Comparison of ENCODE assay signal across 24 cellular contexts in the genomic region with DNA sequence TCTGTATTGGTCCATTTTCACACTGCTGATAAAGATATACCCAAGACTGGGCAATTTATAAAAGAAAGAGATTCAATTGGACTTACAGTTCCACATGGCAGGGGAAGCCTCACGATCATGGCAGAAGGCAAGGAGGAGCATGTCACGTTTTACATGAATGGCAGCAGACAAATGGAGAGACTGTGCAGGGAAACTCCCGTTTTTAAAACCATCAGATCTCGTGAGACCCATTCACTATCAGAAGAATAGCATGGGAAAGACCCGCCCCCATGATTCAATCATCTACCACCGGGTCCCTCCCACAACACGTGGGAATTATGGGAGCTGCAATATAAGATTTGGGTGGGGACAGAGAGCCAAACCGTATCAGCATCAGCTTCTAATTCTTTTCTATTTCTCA.
"Had no signal": no experiment of that assay in that cellular context is flagged by ENCODE, and none has a peak within 500 bp of the region (broad histone marks: within the 10 kb centered on the region; RNA-seq: fewer than 3 reads in every experiment).

No MANE protein-coding gene starts in this region.

- DNase-seq: activated B cell treated with CpG ODN at 0.5 μM for 24 hours; activated CD4-positive, alpha-beta T cell treated with anti-CD3 and anti-CD28 coated beads for 4 hours; activated CD4-positive, alpha-beta T cell treated with anti-CD3 and anti-CD28 coated beads, Interleukin-2, amount 50 U/mL, for 48 hours; activated CD8-positive, alpha-beta memory T cell treated with anti-CD3 and anti-CD28 coated beads, Interleukin-2, amount 10 ng/mL, durations not matched to agents 7 days and 5 days; activated effector memory CD4-positive, alpha-beta T cell treated with anti-CD3 and anti-CD28 coated beads, Interleukin-2, amount 50 U/mL, for 16 hours; activated T-cell treated with anti-CD3 and anti-CD28 coated beads for 4 hours; anterior cingulate cortex; effector memory CD8-positive, alpha-beta T cell; esophagus squamous epithelium; gastrocnemius medialis; mucosa of descending colon; nucleus accumbens; small intestine; stimulated activated CD4-positive, alpha-beta T cell treated with anti-CD3 and anti-CD28 coated beads, Interleukin-2, amount 100 ng/mL, for 24 hours; T1000; transverse colon had no signal

- H3K36me3 Mint-ChIP-seq: activated CD8-positive, alpha-beta memory T cell treated with anti-CD3 and anti-CD28 coated beads, Interleukin-2, amount 10 ng/mL, durations not matched to agents 7 days and 5 days; activated naive CD4-positive, alpha-beta T cell treated with anti-CD3 and anti-CD28 coated beads, Interleukin-2, amount 10 ng/mL, durations not matched to agents 7 days and 5 days; stimulated activated memory B cell treated with anti-CD40 and anti-IgM and Interleukin-4, amounts not matched to agents 10 μg/mL and 1 μg/mL and 100 μg/mL, for 72 hours had no signal

- H3K9me3 ChIP-seq: body of pancreas, esophagus squamous epithelium, gastrocnemius medialis, mucosa of descending colon, right lobe of liver, stomach, suprapubic skin, transverse colon had no signal

- ATAC-seq: activated CD8-positive, alpha-beta memory T cell treated with anti-CD3 and anti-CD28 coated beads, Interleukin-2, amount 10 ng/mL, durations not matched to agents 7 days and 5 days; stimulated activated memory B cell treated with anti-CD40 and anti-IgM and Interleukin-4, amounts not matched to agents 10 μg/mL and 1 μg/mL and 100 μg/mL, for 72 hours had no signal

- H3K36me3 ChIP-seq: cardiac muscle cell, esophagus squamous epithelium, gastrocnemius medialis, right lobe of liver, stomach, suprapubic skin, transverse colon had no signal

- H3K27ac ChIP-seq: cardiac muscle cell, esophagus squamous epithelium, gastrocnemius medialis, right lobe of liver, suprapubic skin, transverse colon had no signal

- H3K27ac Mint-ChIP-seq: activated B cell treated with CpG ODN at 0.5 μM for 24 hours; activated CD8-positive, alpha-beta memory T cell treated with anti-CD3 and anti-CD28 coated beads, Interleukin-2, amount 10 ng/mL, durations not matched to agents 7 days and 5 days; activated naive CD4-positive, alpha-beta T cell treated with anti-CD3 and anti-CD28 coated beads, Interleukin-2, amount 10 ng/mL, durations not matched to agents 7 days and 5 days; effector memory CD8-positive, alpha-beta T cell; stimulated activated memory B cell treated with anti-CD40 and anti-IgM and Interleukin-4, amounts not matched to agents 10 μg/mL and 1 μg/mL and 100 μg/mL, for 72 hours; T-helper 1 cell treated with Interleukin-12 subunit alpha and Interleukin-12 subunit beta and Interleukin-4 antibody, amounts not matched to agents 30 μg/mL and 1 μg/mL, for 36 hours had no signal

- H3K4me3 ChIP-seq: body of pancreas, cardiac muscle cell, esophagus squamous epithelium, gastrocnemius medialis, mucosa of descending colon, right lobe of liver, stomach, suprapubic skin, transverse colon had no signal

- H3K9me3 Mint-ChIP-seq: activated B cell treated with CpG ODN at 0.5 μM for 24 hours; activated naive CD4-positive, alpha-beta T cell treated with anti-CD3 and anti-CD28 coated beads, Interleukin-2, amount 10 ng/mL, durations not matched to agents 7 days and 5 days; effector memory CD8-positive, alpha-beta T cell; stimulated activated memory B cell treated with anti-CD40 and anti-IgM and Interleukin-4, amounts not matched to agents 10 μg/mL and 1 μg/mL and 100 μg/mL, for 72 hours; T-helper 1 cell treated with Interleukin-12 subunit alpha and Interleukin-12 subunit beta and Interleukin-4 antibody, amounts not matched to agents 30 μg/mL and 1 μg/mL, for 36 hours had no signal

- H3K27me3 Mint-ChIP-seq: activated B cell treated with CpG ODN at 0.5 μM for 24 hours; effector memory CD8-positive, alpha-beta T cell; stimulated activated memory B cell treated with anti-CD40 and anti-IgM and Interleukin-4, amounts not matched to agents 10 μg/mL and 1 μg/mL and 100 μg/mL, for 72 hours had no signal

- H3K4me3 Mint-ChIP-seq: activated B cell treated with CpG ODN at 0.5 μM for 24 hours; activated CD8-positive, alpha-beta memory T cell treated with anti-CD3 and anti-CD28 coated beads, Interleukin-2, amount 10 ng/mL, durations not matched to agents 7 days and 5 days; activated naive CD4-positive, alpha-beta T cell treated with anti-CD3 and anti-CD28 coated beads, Interleukin-2, amount 10 ng/mL, durations not matched to agents 7 days and 5 days; effector memory CD8-positive, alpha-beta T cell; stimulated activated memory B cell treated with anti-CD40 and anti-IgM and Interleukin-4, amounts not matched to agents 10 μg/mL and 1 μg/mL and 100 μg/mL, for 72 hours; T-helper 1 cell treated with Interleukin-12 subunit alpha and Interleukin-12 subunit beta and Interleukin-4 antibody, amounts not matched to agents 30 μg/mL and 1 μg/mL, for 36 hours had no signal

- H3K4me1 ChIP-seq: body of pancreas had no signal

- H3K27me3 ChIP-seq: body of pancreas, cardiac muscle cell, esophagus squamous epithelium, gastrocnemius medialis, right lobe of liver, stomach, suprapubic skin, transverse colon had no signal
